In the genomic region with DNA sequence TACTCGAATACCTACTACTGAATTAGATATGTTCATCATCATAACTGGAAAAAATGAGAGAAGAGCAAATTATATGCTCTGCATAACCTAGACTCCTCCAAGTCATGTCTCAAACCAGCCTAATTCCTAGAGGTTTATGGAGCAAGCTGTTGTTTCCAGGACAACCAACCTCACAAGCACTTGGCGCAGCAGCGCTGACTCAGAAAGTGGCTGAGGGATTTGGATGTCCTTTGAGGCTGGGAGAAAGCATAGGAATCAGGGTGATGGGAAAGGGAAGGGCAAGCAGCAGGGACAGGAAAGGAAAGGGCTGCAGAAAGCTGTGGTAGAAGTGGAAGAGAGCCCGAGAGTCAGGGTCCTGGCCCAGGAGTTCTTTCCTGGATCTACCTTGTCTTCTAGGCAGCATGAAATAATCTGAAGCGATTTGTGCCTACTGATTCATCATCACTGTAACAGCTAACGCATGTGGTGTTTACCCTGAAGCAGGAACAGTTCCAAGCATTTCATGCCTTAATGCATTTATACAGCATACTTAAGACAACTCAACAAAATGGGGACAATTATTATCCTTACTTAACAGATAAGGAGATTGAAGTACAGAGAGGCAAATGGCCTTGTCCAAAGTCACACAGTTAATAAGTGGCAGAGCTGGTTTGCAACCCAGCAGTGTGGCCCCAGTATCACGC, we compare ENCODE assay signal across 8 cellular contexts. TPM values are rescaled to one million over a fixed set of nuclear protein-coding genes. Genes with fewer than 3 reads are reported as not detected.
A peak's percentile ranks its signal among the peaks of the same experiment; 100 is the strongest.
DNase-seq lines count a peak whose midpoint lies in the region; ATAC-seq, FAIRE-seq and TF ChIP-seq lines count a peak whose summit lies in the region.

No MANE protein-coding gene starts in this region.

- H2BK5ac ChIP-seq in H1 (ENCODE audit: low read depth, low read length): no peak overlapping the region

- no peak for FAIRE-seq in H1 (lab: Jason Lieb, UNC)

- H3K23me2 ChIP-seq in H1 (ENCODE audit: low read depth, low read length): no peaks in the 10 kb centered on the region

- no peak overlapping the region for H4K91ac ChIP-seq in H1 (replicated peaks; ENCODE audit: insufficient read length, low read length)

- TF ChIP-seq CTCF in H1 (IDR thresholded peaks at IDR 0.05; ENCODE audit: control extremely low read depth in 1 of 3, insufficient read depth in 1 of 3, low read depth in 1 of 3, low read length in 3 of 3): no peak
- no peak for TF ChIP-seq CTCF in neutrophil (IDR thresholded peaks at IDR 0.05)

- H3K9me3 ChIP-seq in H1 (ENCODE audit: insufficient read depth in 2 of 2, low read depth in 1 of 2, low read length in 1 of 2): no peaks in the 10 kb centered on the region
- H3K9me3 ChIP-seq in neutrophil: no peaks in the 10 kb centered on the region

- no peak overlapping the region for H3K4me2 ChIP-seq in H1 (ENCODE audit: insufficient read depth in 1 of 2, low read depth in 2 of 2, low read length in 2 of 2)

- H3K56ac ChIP-seq in H1 (replicated peaks; ENCODE audit: insufficient read length, low read depth, low read length): no peak overlapping the region

- H3K27me3 ChIP-seq in H1 (replicated peaks in 1 of 4; ENCODE audit: control insufficient read depth in 3 of 4, extremely low read depth in 1 of 4, insufficient read depth in 3 of 4, low read length in 3 of 4) (no peaks in the 10 kb centered on the region), neutrophil (no peaks in the 10 kb centered on the region)

- H3K36me3 ChIP-seq in H1 (ENCODE audit: control insufficient read depth in 2 of 4, insufficient read depth in 4 of 4, low read length in 3 of 4) (no peaks in the 10 kb centered on the region), neutrophil (peaks cover 24% of the 10 kb centered on the region)

- no peak overlapping the region for H3K4ac ChIP-seq in H1 (replicated peaks; ENCODE audit: insufficient read length, low read depth, low read length)

- H3K4me3 ChIP-seq in H1 (ENCODE audit: extremely low read depth in 1 of 4, insufficient read depth in 2 of 4, low read depth in 3 of 4, low read length in 4 of 4) (no peak overlapping the region), neutrophil (ENCODE audit: low read depth in 1 of 2, low read length in 1 of 2) (peak overlapping the region; percentile 96 to 98)

- no peak overlapping the region for H2BK20ac ChIP-seq in H1 (ENCODE audit: low read length)

- 0 out of 2 replicates have a peak overlapping the region, but pooled peaks have one; percentile 54 for H2AFZ ChIP-seq in H1 (ENCODE audit: low read length)

- H3K4me1 ChIP-seq in H1 (replicated peaks in 1 of 4; ENCODE audit: control insufficient read depth in 3 of 4, insufficient read depth in 4 of 4, low read length in 3 of 4) (no peaks in the 10 kb centered on the region), neutrophil (ENCODE audit: control insufficient read depth in 1 of 2, insufficient read depth in 1 of 2, low read depth in 1 of 2, low read length in 1 of 2) (peaks cover 78 to 85% of the 10 kb centered on the region in 2 experiments)

- DNase-seq in Daoy (ENCODE audit: low read depth): peak; percentile 75
- DNase-seq in MV-4-11 (lab: John Stamatoyannopoulos, UW): peak; percentile 44
- no peak for DNase-seq in H1 (ENCODE audit: low read depth in 1 of 2, low spot score in 2 of 2)
- DNase-seq in foreskin melanocyte: no peak
- DNase-seq in GF-D8 (lab: John Stamatoyannopoulos, UW): no peak

- no peak overlapping the region for H2BK120ac ChIP-seq in H1 (replicated peaks; ENCODE audit: low read depth, low read length)

- TF ChIP-seq RAD21 in H1 (IDR thresholded peaks at IDR 0.05 in 1 of 2, conservative IDR thresholded peaks at IDR 0.05 in 1 of 2; ENCODE audit: low read depth in 2 of 2, low read length in 2 of 2): no peak

- no peak overlapping the region for H2AK5ac ChIP-seq in H1 (ENCODE audit: low read depth, low read length)

- no peak overlapping the region for H2BK12ac ChIP-seq in H1 (ENCODE audit: low read depth, low read length)

- H3K79me2 ChIP-seq in H1 (ENCODE audit: control insufficient read depth in 1 of 2, insufficient read depth in 2 of 2, low read length in 2 of 2): no peaks in the 10 kb centered on the region

- H4K5ac ChIP-seq in H1 (ENCODE audit: insufficient read length, low read depth, low read length): no peak overlapping the region

- no peak overlapping the region for H3K14ac ChIP-seq in H1 (ENCODE audit: insufficient read length)

- no peaks in the 10 kb centered on the region for H3K79me1 ChIP-seq in H1 (ENCODE audit: low read depth, low read length)

- CTCF ChIA-PET in H1 (lab: Charles Lee; ENCODE audit: partially characterized antibody): no interaction called here

- no peak overlapping the region for H3K18ac ChIP-seq in H1 (ENCODE audit: extremely low read depth, low read length)

- POLR2A ChIA-PET in H1 (lab: Charles Lee; ENCODE audit: partially characterized antibody): no interaction called here

- H2BK15ac ChIP-seq in H1 (ENCODE audit: low read length): no peak overlapping the region

- H3K27ac ChIP-seq in H1 (ENCODE audit: low read depth, low read length) (no peak overlapping the region), neutrophil (peak overlapping the region; percentile 97)

- ATAC-seq in GM18873 (IDR thresholded peaks at IDR 0.05; ENCODE audit: low FRiP score, unreplicated experiment) (no peak), HG03460 (IDR thresholded peaks at IDR 0.05; ENCODE audit: unreplicated experiment) (no peak)

- 89% methylated on average over 7 of the region's 7 CpGs; no CpG with 5 or more reads in 1 of the 2 experiments for WGBS in H1 (ENCODE audit: extremely low coverage in 1 of 2, insufficient coverage in 1 of 2, insufficient read length in 1 of 2, insufficient replicate concordance in 2 of 2, low coverage in 1 of 2, low lambda C conversion rate in 2 of 2, missing lambda C conversion rate in 1 of 2), 2 experiments

- TF ChIP-seq EP300 in H1 (IDR thresholded peaks at IDR 0.05; ENCODE audit: borderline replicate concordance in 1 of 2, low read depth in 2 of 2, low read length in 2 of 2): no peak

- no peak overlapping the region for H3K23ac ChIP-seq in H1 (ENCODE audit: insufficient read length)

- TF ChIP-seq POLR2A in H1 (IDR thresholded peaks at IDR 0.05; ENCODE audit: control extremely low read depth in 1 of 2, low read depth in 2 of 2, low read length in 2 of 2): no peak

- no peak overlapping the region for H4K8ac ChIP-seq in H1 (ENCODE audit: extremely low read depth, insufficient read depth, low read length)

- no peak overlapping the region for H3K9ac ChIP-seq in H1 (replicated peaks in 1 of 4; ENCODE audit: extremely low read depth in 1 of 4, low read depth in 3 of 4, low read length in 3 of 4)

- no peaks in the 10 kb centered on the region for H4K20me1 ChIP-seq in H1 (replicated peaks in 1 of 2; ENCODE audit: control insufficient read depth in 1 of 2, insufficient read depth in 2 of 2, low read length in 2 of 2)

TF ChIP-seq in H1, 55 proteins besides CTCF, POLR2A, EP300 and RAD21 (continues in another document):
- TF ChIP-seq CBX8 (IDR thresholded peaks at IDR 0.05; ENCODE audit: borderline replicate concordance, low read depth, low read length): no peak
- no peak for TF ChIP-seq NRF1 (IDR thresholded peaks at IDR 0.05; ENCODE audit: low read depth, low read length)
- TF ChIP-seq ZNF274 (IDR thresholded peaks at IDR 0.05; ENCODE audit: borderline replicate concordance, extremely low read depth, low read length): no peak
- no peak for TF ChIP-seq GABPA (IDR thresholded peaks at IDR 0.05; ENCODE audit: borderline replicate concordance, insufficient read depth, low read length)
- TF ChIP-seq SAP30 (IDR thresholded peaks at IDR 0.05; ENCODE audit: insufficient read depth, insufficient replicate concordance, low read length): no peak
- TF ChIP-seq CREB1 (IDR thresholded peaks at IDR 0.05): no peak
- no peak for TF ChIP-seq RNF2 (IDR thresholded peaks at IDR 0.05; ENCODE audit: borderline replicate concordance, low read depth, low read length, missing control alignments, poor library complexity, severe bottlenecking)
- TF ChIP-seq SRF (IDR thresholded peaks at IDR 0.05; ENCODE audit: low read depth, low read length): no peak
- TF ChIP-seq KDM4A (IDR thresholded peaks at IDR 0.05; ENCODE audit: low read depth, low read length, severe bottlenecking): no peak
- TF ChIP-seq KDM5A (IDR thresholded peaks at IDR 0.05; ENCODE audit: low read length): no peak
- TF ChIP-seq SIN3A (conservative IDR thresholded peaks at IDR 0.05 in 1 of 2, IDR thresholded peaks at IDR 0.05 in 1 of 2; ENCODE audit: low read depth in 1 of 2, low read length in 2 of 2): no peak
- TF ChIP-seq BRCA1 (IDR thresholded peaks at IDR 0.05; ENCODE audit: low read depth, low read length): no peak
- TF ChIP-seq BACH1 (IDR thresholded peaks at IDR 0.05; ENCODE audit: low read length): no peak
- TF ChIP-seq TAF7 (optimal IDR thresholded peaks at IDR 0.05; ENCODE audit: borderline replicate concordance, low read depth, low read length): no peak
- no peak for TF ChIP-seq POLR2AphosphoS5 (IDR thresholded peaks at IDR 0.05; ENCODE audit: low read depth, low read length)
- no peak for TF ChIP-seq CEBPB (IDR thresholded peaks at IDR 0.05; ENCODE audit: low read depth, low read length)
- TF ChIP-seq HDAC2 (IDR thresholded peaks at IDR 0.05; ENCODE audit: borderline replicate concordance in 1 of 2, low read depth in 2 of 2, low read length in 2 of 2): no peak

RNA-seq across cellular contexts. Expression of a gene that starts 3.7 kb away (rescaled TPM):
- not detected in 2 replicates for total RNA-seq in Daoy (2014; rRNA removed; shearing (Covaris generic))
- not detected in 2 replicates for total RNA-seq in H1 (2021; fragmentation: NEBNext Ultra II Directional; extraction: Animal tissue kit (Norgen Biotek cat#: 25700))
- polyA plus RNA-seq in H1 (2011; rRNA removed): not detected in 2 replicates
- not detected for polyA plus RNA-seq in H1 (2011; cell fraction: cytosol; rRNA removed)
- not detected for polyA plus RNA-seq in H1 (2011; cell fraction: nucleus; rRNA removed)
- polyA plus RNA-seq in H1 (2012, experiment 1 of 2): not detected in 4 replicates
- not detected for polyA plus RNA-seq in H1 (2012, experiment 2 of 2)
- polyA plus RNA-seq in H1 (2013, experiment 1 of 2): not detected
- not detected for polyA plus RNA-seq in H1 (2013, experiment 2 of 2)
- not detected in 2 replicates for polyA minus RNA-seq in H1 (2011; rRNA and poly(A)+ RNA removed)
- not detected for polyA minus RNA-seq in H1 (2011; cell fraction: cytosol; rRNA and poly(A)+ RNA removed)
- not detected for polyA minus RNA-seq in H1 (2011; cell fraction: nucleus; rRNA and poly(A)+ RNA removed)

RNA-seq across cellular contexts. Expression of a gene that starts 49.0 kb away (rescaled TPM):
- total RNA-seq in Daoy (2014; rRNA removed; shearing (Covaris generic)): 26.1 and 28.9 TPM in 2 replicates
- total RNA-seq in H1 (2021; fragmentation: NEBNext Ultra II Directional; extraction: Animal tissue kit (Norgen Biotek cat#: 25700)): 4.6 and 5.7 TPM in 2 replicates
- 5.0 and 7.0 TPM in 2 replicates for polyA plus RNA-seq in H1 (2011; rRNA removed)
- 5.7 TPM for polyA plus RNA-seq in H1 (2011; cell fraction: cytosol; rRNA removed)
- polyA plus RNA-seq in H1 (2011; cell fraction: nucleus; rRNA removed): 2.4 TPM
- 4.1 to 5.5 TPM (median 5.0 TPM) in 4 replicates for polyA plus RNA-seq in H1 (2012, experiment 1 of 2)
- polyA plus RNA-seq in H1 (2012, experiment 2 of 2): 3.1 TPM
- polyA plus RNA-seq in H1 (2013, experiment 1 of 2): 5.1 TPM
- 5.2 TPM for polyA plus RNA-seq in H1 (2013, experiment 2 of 2)
- polyA minus RNA-seq in H1 (2011; rRNA and poly(A)+ RNA removed): 3.4 and 3.5 TPM in 2 replicates
- 3.7 TPM for polyA minus RNA-seq in H1 (2011; cell fraction: cytosol; rRNA and poly(A)+ RNA removed)
- 2.6 TPM for polyA minus RNA-seq in H1 (2011; cell fraction: nucleus; rRNA and poly(A)+ RNA removed)

Comparison
In these comparisons a context has a peak if more than half of its experiments do, and no peak if none do; other contexts are left out.
1. DNase-seq: peak in Daoy (single experiment) and MV-4-11 (single experiment); none in H1 (0 of 2), foreskin melanocyte (single experiment) and GF-D8 (single experiment).
2. H3K4me3 ChIP-seq: peak in neutrophil (2 of 2); none in H1 (0 of 4).